ENCODE assay signal across 17 cellular contexts in genomic region chr10:19658131-19658530, GRCh38.
"Had no signal": no experiment of that assay in that cellular context is flagged by ENCODE, and none has a peak within 500 bp of the region (broad histone marks: within the 10 kb centered on the region; RNA-seq: fewer than 3 reads in every experiment).

No MANE protein-coding gene starts in this region.

- H3K36me3 ChIP-seq: gastrocnemius medialis, heart left ventricle, ovary, sigmoid colon, SJSA1, transverse colon had no signal

- H3K4me3 ChIP-seq: gastrocnemius medialis, heart left ventricle, lung, ovary, sigmoid colon, SJSA1, transverse colon had no signal

- FAIRE-seq: endothelial cell of umbilical vein had no signal

- DNase-seq: activated CD4-positive, alpha-beta T cell treated with anti-CD3 and anti-CD28 coated beads, Interleukin-2, amount 10 ng/mL, durations not matched to agents 7 days and 5 days; activated CD8-positive, alpha-beta memory T cell treated with anti-CD3 and anti-CD28 coated beads, Interleukin-2, amount 50 U/mL, for 48 hours; activated naive CD8-positive, alpha-beta T cell treated with anti-CD3 and anti-CD28 coated beads for 36 hours; aorta; central memory CD4-positive, alpha-beta T cell; effector CD8-positive, alpha-beta T cell; gastrocnemius medialis; left colon; ovary; sigmoid colon; stimulated activated CD4-positive, alpha-beta T cell treated with anti-CD3 and anti-CD28 coated beads, Interleukin-2, amount 100 ng/mL, for 48 hours; transverse colon had no signal

- H3K27me3 ChIP-seq: gastrocnemius medialis, heart left ventricle, ovary, sigmoid colon, SJSA1, transverse colon had no signal

- H3K4me1 ChIP-seq: gastrocnemius medialis had no signal

- ATAC-seq: gastrocnemius medialis; left colon; stimulated activated memory B cell treated with anti-CD40 and anti-IgM and Interleukin-4, amounts not matched to agents 10 μg/mL and 1 μg/mL and 100 μg/mL, for 72 hours had no signal

- H3K27ac ChIP-seq: gastrocnemius medialis, ovary, sigmoid colon, SJSA1, transverse colon had no signal

- H3K9me3 ChIP-seq: ovary, SJSA1, transverse colon had no signal
